Comparison of ENCODE assay signal across 2 cellular contexts in the genomic region with DNA sequence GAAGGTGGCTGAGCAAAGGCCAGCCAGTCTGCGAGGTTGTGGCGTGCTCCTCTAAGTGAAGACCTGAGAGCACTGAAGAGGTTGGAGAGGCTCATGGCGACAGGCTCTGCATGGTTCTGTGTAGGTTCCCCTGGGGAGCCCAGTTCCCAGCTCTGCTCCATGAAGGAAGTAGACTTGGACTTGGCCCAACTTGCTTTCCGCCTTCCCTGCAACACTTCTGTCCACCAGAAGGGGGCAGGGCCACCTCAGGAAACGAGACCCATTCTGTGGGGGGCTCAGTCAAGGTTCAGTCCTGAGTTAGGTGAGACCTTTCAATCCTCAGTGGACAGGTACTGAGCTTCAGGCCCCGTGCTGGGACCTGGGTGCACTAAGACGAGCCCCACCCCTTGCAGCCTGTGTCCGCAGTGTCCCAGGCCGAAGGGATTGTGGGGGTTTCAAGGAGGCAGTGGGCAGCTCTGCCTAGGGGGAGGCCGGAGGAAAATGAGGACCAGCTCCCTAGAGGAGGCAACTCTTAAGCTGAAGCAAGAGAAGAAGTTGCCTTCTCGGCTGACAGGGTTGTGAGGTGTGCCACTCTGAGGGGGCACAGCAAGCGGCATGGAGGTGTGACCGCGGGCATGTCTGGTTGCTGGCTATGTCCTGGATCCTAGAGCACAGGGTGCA.
TF ChIP-seq lines count a peak whose summit lies in the region.

No MANE protein-coding gene starts in this region.

TF ChIP-seq in SK-N-SH treated with all-trans-retinoic acid at 6 μM for 48 hours, 23 proteins besides CTCF, POLR2A, EP300 and RAD21 (continued from another document):
- TF ChIP-seq TSHZ2 (CRISPR knock-in tag; IDR thresholded peaks at IDR 0.05), result no peak
- no peak for TF ChIP-seq RARB (CRISPR knock-in tag; IDR thresholded peaks at IDR 0.05)

TF ChIP-seq in HepG2, 621 proteins besides CTCF, POLR2A, EP300 and RAD21 (continued from another document and continues in another):
- TF ChIP-seq ZBTB39 (CRISPR knock-in tag; IDR thresholded peaks at IDR 0.05), result no peak
- no peak for TF ChIP-seq ZNF30 (CRISPR knock-in tag; IDR thresholded peaks at IDR 0.05)
- TF ChIP-seq PATZ1 (CRISPR knock-in tag; IDR thresholded peaks at IDR 0.05), result 0 out of 2 replicates have a peak, but pooled peaks have one; percentile 16
- no peak for TF ChIP-seq PRDM10 (CRISPR knock-in tag; IDR thresholded peaks at IDR 0.05; ENCODE audit: low read depth)
- no peak for TF ChIP-seq FOXO4 (CRISPR knock-in tag; conservative IDR thresholded peaks at IDR 0.05)
- no peak for TF ChIP-seq FIP1L1 (IDR thresholded peaks at IDR 0.05; ENCODE audit: borderline replicate concordance, insufficient read depth, low read depth, low read length)
- TF ChIP-seq, protein P1, sequence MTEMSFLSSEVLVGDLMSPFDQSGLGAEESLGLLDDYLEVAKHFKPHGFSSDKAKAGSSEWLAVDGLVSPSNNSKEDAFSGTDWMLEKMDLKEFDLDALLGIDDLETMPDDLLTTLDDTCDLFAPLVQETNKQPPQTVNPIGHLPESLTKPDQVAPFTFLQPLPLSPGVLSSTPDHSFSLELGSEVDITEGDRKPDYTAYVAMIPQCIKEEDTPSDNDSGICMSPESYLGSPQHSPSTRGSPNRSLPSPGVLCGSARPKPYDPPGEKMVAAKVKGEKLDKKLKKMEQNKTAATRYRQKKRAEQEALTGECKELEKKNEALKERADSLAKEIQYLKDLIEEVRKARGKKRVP (CRISPR knock-in tag; IDR thresholded peaks at IDR 0.05), result no peak
- TF ChIP-seq ZNF616 (CRISPR knock-in tag; IDR thresholded peaks at IDR 0.05; ENCODE audit: low read depth), result no peak
- TF ChIP-seq ZNF839 (CRISPR knock-in tag; IDR thresholded peaks at IDR 0.05; ENCODE audit: borderline replicate concordance), result no peak
- TF ChIP-seq ZNF7 (CRISPR knock-in tag; IDR thresholded peaks at IDR 0.05), result no peak
- no peak for TF ChIP-seq NAIF1 (CRISPR knock-in tag; IDR thresholded peaks at IDR 0.05; ENCODE audit: borderline replicate concordance)
- TF ChIP-seq ZNF205 (CRISPR knock-in tag; IDR thresholded peaks at IDR 0.05), result no peak
- TF ChIP-seq, protein P2, sequence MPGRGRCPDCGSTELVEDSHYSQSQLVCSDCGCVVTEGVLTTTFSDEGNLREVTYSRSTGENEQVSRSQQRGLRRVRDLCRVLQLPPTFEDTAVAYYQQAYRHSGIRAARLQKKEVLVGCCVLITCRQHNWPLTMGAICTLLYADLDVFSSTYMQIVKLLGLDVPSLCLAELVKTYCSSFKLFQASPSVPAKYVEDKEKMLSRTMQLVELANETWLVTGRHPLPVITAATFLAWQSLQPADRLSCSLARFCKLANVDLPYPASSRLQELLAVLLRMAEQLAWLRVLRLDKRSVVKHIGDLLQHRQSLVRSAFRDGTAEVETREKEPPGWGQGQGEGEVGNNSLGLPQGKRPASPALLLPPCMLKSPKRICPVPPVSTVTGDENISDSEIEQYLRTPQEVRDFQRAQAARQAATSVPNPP (CRISPR knock-in tag; IDR thresholded peaks at IDR 0.05), result no peak
- TF ChIP-seq TRIM22 (IDR thresholded peaks at IDR 0.05), result no peak
- no peak for TF ChIP-seq E2F5 (CRISPR knock-in tag; conservative IDR thresholded peaks at IDR 0.05)
- no peak for TF ChIP-seq PHF20 (CRISPR knock-in tag; IDR thresholded peaks at IDR 0.05)
- 0 out of 2 replicates have a peak, but pooled peaks have one; percentile 39 for TF ChIP-seq HNF1B (CRISPR knock-in tag; IDR thresholded peaks at IDR 0.05)
- TF ChIP-seq ZNF558 (CRISPR knock-in tag; IDR thresholded peaks at IDR 0.05; ENCODE audit: borderline replicate concordance), result no peak
- TF ChIP-seq ZZZ3 (CRISPR knock-in tag; IDR thresholded peaks at IDR 0.05; ENCODE audit: borderline replicate concordance), result no peak
- no peak for TF ChIP-seq ZFP1 (CRISPR knock-in tag; IDR thresholded peaks at IDR 0.05)
- TF ChIP-seq ZSCAN5A (CRISPR knock-in tag; IDR thresholded peaks at IDR 0.05; ENCODE audit: borderline replicate concordance), result no peak
- no peak for TF ChIP-seq ZBTB44 (CRISPR knock-in tag; IDR thresholded peaks at IDR 0.05)
- TF ChIP-seq ZNF768 (CRISPR knock-in tag; IDR thresholded peaks at IDR 0.05), result 0 out of 2 replicates have a peak, but pooled peaks have one; percentile 15
- no peak for TF ChIP-seq TBL1XR1 (IDR thresholded peaks at IDR 0.05; ENCODE audit: borderline replicate concordance, low read length, partially characterized antibody)
- TF ChIP-seq SMC3 (IDR thresholded peaks at IDR 0.05; ENCODE audit: low read length), result peak; percentile 64
- TF ChIP-seq ZBTB37 (CRISPR knock-in tag; IDR thresholded peaks at IDR 0.05), result no peak
